35 cellular contexts compared by ENCODE assay signal in genomic region chr1:152599934-152600333, GRCh38.
"Had no signal": no experiment of that assay in that cellular context is flagged by ENCODE, and none has a peak within 500 bp of the region (broad histone marks: within the 10 kb centered on the region; RNA-seq: fewer than 3 reads in every experiment).

Gene LCE3C, plus strand, starts transcription at chr1:152600234. Its CDS starts 498 bp downstream, at chr1:152600732.

- DNase-seq: Karpas-422, Kasumi-1, MG63, MM.1S, MV-4-11, NCI-H1048, NCI-H1092, NCI-H1092 treated with DMSO at 0.1 percent for 48 hours, NCI-H1105, NCI-H1105 treated with DMSO at 0.1 percent for 48 hours, NCI-H1417, NCI-H1417 treated with DMSO at 0.1 percent for 48 hours, NCI-H1436, NCI-H1436 treated with DMSO at 0.1 percent for 48 hours, NCI-H146, NCI-H1694, NCI-H1694 treated with DMSO at 0.1 percent for 48 hours, NCI-H187, NCI-H187 treated with DMSO at 0.1 percent for 48 hours, NCI-H1930, NCI-H2029, NCI-H2029 treated with DMSO at 0.1 percent for 48 hours, NCI-H2081, NCI-H2081 treated with DMSO at 0.1 percent for 48 hours, NCI-H2107, NCI-H2171, NCI-H2171 treated with DMSO at 0.1 percent for 48 hours, NCI-H2227 treated with DMSO at 0.1 percent for 48 hours, NCI-H226, NCI-H345, NCI-H446, NCI-H446 treated with DMSO at 0.1 percent for 48 hours, NCI-H510A, NCI-H510A treated with DMSO at 0.1 percent for 48 hours, NCI-H524 had no signal

- H3K4me3 ChIP-seq: MG63 had no signal
